In genomic region chr6:167208819-167209576, GRCh38 we compare ENCODE assay signal across 16 cellular contexts. TPM values are rescaled to one million over a fixed set of nuclear protein-coding genes. Genes with fewer than 3 reads are reported as not detected.
DNase-seq lines count a peak whose midpoint lies in the region; ATAC-seq and TF ChIP-seq lines count a peak whose summit lies in the region.
"Had no signal": no experiment of that assay in that cellular context is flagged by ENCODE, and none has a peak within 500 bp of the region (broad histone marks: within the 10 kb centered on the region; RNA-seq: fewer than 3 reads in every experiment).

No MANE protein-coding gene starts in this region.

- no peak overlapping the region for H3K27ac Mint-ChIP-seq in activated CD8-positive, alpha-beta memory T cell treated with anti-CD3 and anti-CD28 coated beads, Interleukin-2, amount 10 ng/mL, durations not matched to agents 7 days and 5 days
- H3K27ac Mint-ChIP-seq in WTC11 = no peak overlapping the region
- no peak overlapping the region for H3K27ac Mint-ChIP-seq in mesothelial cell of epicardium
- H3K27ac Mint-ChIP-seq: CD14-positive monocyte; CD8-positive, alpha-beta T cell had no signal

- peaks cover 11% of the 10 kb centered on the region for H3K4me1 Mint-ChIP-seq in activated CD8-positive, alpha-beta memory T cell treated with anti-CD3 and anti-CD28 coated beads, Interleukin-2, amount 10 ng/mL, durations not matched to agents 7 days and 5 days
- H3K4me1 Mint-ChIP-seq in WTC11 (peaks cover 18% of the 10 kb centered on the region), mesothelial cell of epicardium (no peaks in the 10 kb centered on the region)
- H3K4me1 Mint-ChIP-seq: CD14-positive monocyte had no signal

- DNase-seq in activated CD8-positive, alpha-beta memory T cell treated with anti-CD3 and anti-CD28 coated beads, Interleukin-2, amount 10 ng/mL, durations not matched to agents 7 days and 5 days = peak; percentile 18
- DNase-seq in activated CD8-positive, alpha-beta memory T cell treated with anti-CD3 and anti-CD28 coated beads for 24 hours = no peak
- DNase-seq in WTC11 (ENCODE audit: low spot score) (no peak), islet precursor cell (peak; percentile 50), mesothelial cell of epicardium (ENCODE audit: low spot score in 2 of 2, unreplicated experiment in 2 of 2) (no peak)
- DNase-seq: CD8-positive, alpha-beta T cell; COR-L47; DMS153; DMS79 treated with DMSO at 0.1 percent for 48 hours; EL; IMR-90; KBM-7 had no signal

- no peak overlapping the region for H3K4me3 Mint-ChIP-seq in activated CD8-positive, alpha-beta memory T cell treated with anti-CD3 and anti-CD28 coated beads, Interleukin-2, amount 10 ng/mL, durations not matched to agents 7 days and 5 days
- H3K4me3 Mint-ChIP-seq in WTC11 (no peak overlapping the region), mesothelial cell of epicardium (no peak overlapping the region)
- H3K4me3 Mint-ChIP-seq: CD14-positive monocyte; CD8-positive, alpha-beta T cell had no signal

- CTCF ChIA-PET in activated CD8-positive, alpha-beta memory T cell treated with anti-CD3 and anti-CD28 coated beads, Interleukin-2, amount 10 ng/mL, durations not matched to agents 7 days and 5 days (lab: Charles Lee) = no interaction called here
- CTCF ChIA-PET in WTC11 (lab: Charles Lee) = interaction anchor here (0.8 to 1.1 kb wide), 3 partner anchors 120 to 978 kb away, joined by 3 to 9 read pairs (median 3); no protein-coding TSS in a partner anchor

- no peaks in the 10 kb centered on the region for H3K36me3 Mint-ChIP-seq in activated CD8-positive, alpha-beta memory T cell treated with anti-CD3 and anti-CD28 coated beads, Interleukin-2, amount 10 ng/mL, durations not matched to agents 7 days and 5 days
- H3K36me3 Mint-ChIP-seq in WTC11 (no peaks in the 10 kb centered on the region), mesothelial cell of epicardium (no peaks in the 10 kb centered on the region)
- H3K36me3 Mint-ChIP-seq: CD14-positive monocyte; CD8-positive, alpha-beta T cell had no signal

- no peak for ATAC-seq in activated CD8-positive, alpha-beta memory T cell treated with anti-CD3 and anti-CD28 coated beads, Interleukin-2, amount 10 ng/mL, durations not matched to agents 7 days and 5 days
- peak; percentile 66 for ATAC-seq in WTC11
- ATAC-seq in HG02763 (IDR thresholded peaks at IDR 0.05; ENCODE audit: unreplicated experiment) = no peak
- ATAC-seq in GM19463 (IDR thresholded peaks at IDR 0.05; ENCODE audit: unreplicated experiment) = no peak
- ATAC-seq: CD8-positive, alpha-beta T cell had no signal

- TF ChIP-seq CTCF in WTC11 (IDR thresholded peaks at IDR 0.05) (no peak), mesothelial cell of epicardium (IDR thresholded peaks at IDR 0.05; ENCODE audit: unreplicated experiment) (no peak)

- no peaks in the 10 kb centered on the region for H3K9me3 Mint-ChIP-seq in activated CD8-positive, alpha-beta memory T cell treated with anti-CD3 and anti-CD28 coated beads, Interleukin-2, amount 10 ng/mL, durations not matched to agents 7 days and 5 days (ENCODE audit: low read depth)
- no peaks in the 10 kb centered on the region for H3K9me3 Mint-ChIP-seq in WTC11
- no peaks in the 10 kb centered on the region for H3K9me3 Mint-ChIP-seq in mesothelial cell of epicardium
- H3K9me3 Mint-ChIP-seq: CD14-positive monocyte; CD8-positive, alpha-beta T cell had no signal

- H3K27me3 Mint-ChIP-seq in activated CD8-positive, alpha-beta memory T cell treated with anti-CD3 and anti-CD28 coated beads, Interleukin-2, amount 10 ng/mL, durations not matched to agents 7 days and 5 days = peaks cover 42% of the 10 kb centered on the region
- peaks cover 7% of the 10 kb centered on the region; the same call in 1 of the 2 replicates for H3K27me3 Mint-ChIP-seq in WTC11 (ENCODE audit: low read depth)
- H3K27me3 Mint-ChIP-seq in mesothelial cell of epicardium (ENCODE audit: low read depth) = peaks cover 31% of the 10 kb centered on the region

- POLR2A ChIA-PET in WTC11 (lab: Charles Lee) = no interaction called here

TF ChIP-seq in WTC11, 78 proteins besides CTCF, POLR2A, EP300 and RAD21 (continues in another document):
- TF ChIP-seq TEAD1 (CRISPR knock-in tag; IDR thresholded peaks at IDR 0.05) (no peak), GTF2I (CRISPR knock-in tag; conservative IDR thresholded peaks at IDR 0.05) (no peak), OVOL2 (CRISPR knock-in tag; IDR thresholded peaks at IDR 0.05; ENCODE audit: borderline replicate concordance) (no peak), ZNF423 (CRISPR knock-in tag; IDR thresholded peaks at IDR 0.05) (no peak), RELA (CRISPR knock-in tag; IDR thresholded peaks at IDR 0.05; ENCODE audit: borderline replicate concordance) (no peak), SOX15 (CRISPR knock-in tag; IDR thresholded peaks at IDR 0.05) (no peak), NR1H2 (CRISPR knock-in tag; IDR thresholded peaks at IDR 0.05) (no peak), ZNF425 (CRISPR knock-in tag; conservative IDR thresholded peaks at IDR 0.05) (no peak), ZNF671 (CRISPR knock-in tag; IDR thresholded peaks at IDR 0.05) (no peak), FOXJ3 (CRISPR knock-in tag; IDR thresholded peaks at IDR 0.05; ENCODE audit: borderline replicate concordance) (no peak)
- TF ChIP-seq, protein P1, sequence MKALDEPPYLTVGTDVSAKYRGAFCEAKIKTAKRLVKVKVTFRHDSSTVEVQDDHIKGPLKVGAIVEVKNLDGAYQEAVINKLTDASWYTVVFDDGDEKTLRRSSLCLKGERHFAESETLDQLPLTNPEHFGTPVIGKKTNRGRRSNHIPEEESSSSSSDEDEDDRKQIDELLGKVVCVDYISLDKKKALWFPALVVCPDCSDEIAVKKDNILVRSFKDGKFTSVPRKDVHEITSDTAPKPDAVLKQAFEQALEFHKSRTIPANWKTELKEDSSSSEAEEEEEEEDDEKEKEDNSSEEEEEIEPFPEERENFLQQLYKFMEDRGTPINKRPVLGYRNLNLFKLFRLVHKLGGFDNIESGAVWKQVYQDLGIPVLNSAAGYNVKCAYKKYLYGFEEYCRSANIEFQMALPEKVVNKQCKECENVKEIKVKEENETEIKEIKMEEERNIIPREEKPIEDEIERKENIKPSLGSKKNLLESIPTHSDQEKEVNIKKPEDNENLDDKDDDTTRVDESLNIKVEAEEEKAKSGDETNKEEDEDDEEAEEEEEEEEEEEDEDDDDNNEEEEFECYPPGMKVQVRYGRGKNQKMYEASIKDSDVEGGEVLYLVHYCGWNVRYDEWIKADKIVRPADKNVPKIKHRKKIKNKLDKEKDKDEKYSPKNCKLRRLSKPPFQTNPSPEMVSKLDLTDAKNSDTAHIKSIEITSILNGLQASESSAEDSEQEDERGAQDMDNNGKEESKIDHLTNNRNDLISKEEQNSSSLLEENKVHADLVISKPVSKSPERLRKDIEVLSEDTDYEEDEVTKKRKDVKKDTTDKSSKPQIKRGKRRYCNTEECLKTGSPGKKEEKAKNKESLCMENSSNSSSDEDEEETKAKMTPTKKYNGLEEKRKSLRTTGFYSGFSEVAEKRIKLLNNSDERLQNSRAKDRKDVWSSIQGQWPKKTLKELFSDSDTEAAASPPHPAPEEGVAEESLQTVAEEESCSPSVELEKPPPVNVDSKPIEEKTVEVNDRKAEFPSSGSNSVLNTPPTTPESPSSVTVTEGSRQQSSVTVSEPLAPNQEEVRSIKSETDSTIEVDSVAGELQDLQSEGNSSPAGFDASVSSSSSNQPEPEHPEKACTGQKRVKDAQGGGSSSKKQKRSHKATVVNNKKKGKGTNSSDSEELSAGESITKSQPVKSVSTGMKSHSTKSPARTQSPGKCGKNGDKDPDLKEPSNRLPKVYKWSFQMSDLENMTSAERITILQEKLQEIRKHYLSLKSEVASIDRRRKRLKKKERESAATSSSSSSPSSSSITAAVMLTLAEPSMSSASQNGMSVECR (CRISPR knock-in tag; IDR thresholded peaks at IDR 0.05; ENCODE audit: borderline replicate concordance) = no peak
- TF ChIP-seq, protein P2, sequence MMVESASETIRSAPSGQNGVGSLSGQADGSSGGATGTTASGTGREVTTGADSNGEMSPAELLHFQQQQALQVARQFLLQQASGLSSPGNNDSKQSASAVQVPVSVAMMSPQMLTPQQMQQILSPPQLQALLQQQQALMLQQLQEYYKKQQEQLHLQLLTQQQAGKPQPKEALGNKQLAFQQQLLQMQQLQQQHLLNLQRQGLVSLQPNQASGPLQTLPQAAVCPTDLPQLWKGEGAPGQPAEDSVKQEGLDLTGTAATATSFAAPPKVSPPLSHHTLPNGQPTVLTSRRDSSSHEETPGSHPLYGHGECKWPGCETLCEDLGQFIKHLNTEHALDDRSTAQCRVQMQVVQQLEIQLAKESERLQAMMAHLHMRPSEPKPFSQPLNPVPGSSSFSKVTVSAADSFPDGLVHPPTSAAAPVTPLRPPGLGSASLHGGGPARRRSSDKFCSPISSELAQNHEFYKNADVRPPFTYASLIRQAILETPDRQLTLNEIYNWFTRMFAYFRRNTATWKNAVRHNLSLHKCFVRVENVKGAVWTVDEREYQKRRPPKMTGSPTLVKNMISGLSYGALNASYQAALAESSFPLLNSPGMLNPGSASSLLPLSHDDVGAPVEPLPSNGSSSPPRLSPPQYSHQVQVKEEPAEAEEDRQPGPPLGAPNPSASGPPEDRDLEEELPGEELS (CRISPR knock-in tag; IDR thresholded peaks at IDR 0.05) = no peak

RNA-seq across cellular contexts. Expression of gene GPR31, which starts 51.2 kb away (rescaled TPM):
- not detected for total RNA-seq in activated CD8-positive, alpha-beta memory T cell treated with anti-CD3 and anti-CD28 coated beads, Interleukin-2, amount 10 ng/mL, durations not matched to agents 7 days and 5 days
- total RNA-seq in WTC11 (2021) (not detected in 3 replicates), mesothelial cell of epicardium (not detected in 3 replicates)
- total RNA-seq: A673; CD8-positive, alpha-beta T cell; IMR-90 had no signal

Comparison
In these comparisons a context has a peak if more than half of its experiments do, and no peak if none do; other contexts are left out.
1. DNase-seq: peak in activated CD8-positive, alpha-beta memory T cell treated with anti-CD3 and anti-CD28 coated beads, Interleukin-2, amount 10 ng/mL, durations not matched to agents 7 days and 5 days (single experiment) and islet precursor cell (single experiment); none in activated CD8-positive, alpha-beta memory T cell treated with anti-CD3 and anti-CD28 coated beads for 24 hours (single experiment), WTC11 (single experiment) and mesothelial cell of epicardium (0 of 2).